14 cellular contexts compared by ENCODE assay signal in genomic region chr10:43393606-43394360, GRCh38. TPM values are rescaled to one million over a fixed set of nuclear protein-coding genes. Genes with fewer than 3 reads are reported as not detected.
A peak's percentile ranks its signal among the peaks of the same experiment; 100 is the strongest.
DNase-seq lines count a peak whose midpoint lies in the region; ATAC-seq and TF ChIP-seq lines count a peak whose summit lies in the region.
"Had no signal": no experiment of that assay in that cellular context is flagged by ENCODE, and none has a peak within 500 bp of the region (broad histone marks: within the 10 kb centered on the region; RNA-seq: fewer than 3 reads in every experiment).

No MANE protein-coding gene starts in this region.

- CTCF ChIA-PET in Caco-2 (lab: Charles Lee), result no interaction called here
- CTCF ChIA-PET in activated CD8-positive, alpha-beta T cell treated with anti-CD3 and anti-CD28 coated beads for 36 hours (lab: Charles Lee), result interaction anchor here (1.0 to 1.2 kb wide), 3 partner anchors 9 to 67 kb away, joined by 3 to 4 read pairs (median 3); no protein-coding TSS in a partner anchor
- CTCF ChIA-PET in naive thymus-derived CD4-positive, alpha-beta T cell (lab: Charles Lee), result no interaction called here

- DNase-seq in Caco-2, result no peak
- DNase-seq in activated CD8-positive, alpha-beta T cell treated with anti-CD3 and anti-CD28 coated beads for 36 hours, result no peak
- no peak for DNase-seq in naive thymus-derived CD4-positive, alpha-beta T cell
- no peak for DNase-seq in substantia nigra (lab: John Stamatoyannopoulos, UW)
- DNase-seq in HAP-1 (ENCODE audit: low spot score in 2 of 2), result no peak
- DNase-seq in prostate gland (ENCODE audit: low spot score), result no peak
- DNase-seq in H7, result no peak
- DNase-seq: effector CD8-positive, alpha-beta T cell; hippocampal formation; NCI-H1105 treated with DMSO at 0.1 percent for 48 hours; stimulated activated naive CD4-positive, alpha-beta T cell had no signal

- POLR2A ChIA-PET in Caco-2 (lab: Charles Lee), result interaction anchor here (1.0 kb wide), 1 partner anchor 15 kb away, joined by 3 read pairs; the partner anchor contains the start of gene HNRNPF
- POLR2A ChIA-PET in activated CD8-positive, alpha-beta T cell treated with anti-CD3 and anti-CD28 coated beads for 36 hours (lab: Charles Lee), result interaction anchor here (0.7 to 20.5 kb wide), 6 partner anchors 8 to 43 kb away, joined by 3 to 332 read pairs (median 3); partner anchors contain the start of genes HNRNPF and ZNF487
- POLR2A ChIA-PET in naive thymus-derived CD4-positive, alpha-beta T cell (lab: Charles Lee), result interaction anchor here (0.5 to 4.2 kb wide), 10 partner anchors 10 to 598 kb away, joined by 3 to 31 read pairs (median 4); partner anchors contain the start of gene ZNF487

- H3K4me1 Mint-ChIP-seq in Caco-2 (ENCODE audit: low read depth, unreplicated experiment) (peaks cover 40% of the 10 kb centered on the region), IgD-negative memory B cell (peaks cover 50 to 54% (median 53%) of the 10 kb centered on the region in 3 donors)
- peaks cover 60% of the 10 kb centered on the region for H3K4me1 Mint-ChIP-seq in activated CD8-positive, alpha-beta T cell treated with anti-CD3 and anti-CD28 coated beads for 36 hours (ENCODE audit: low read depth)
- H3K4me1 Mint-ChIP-seq in naive thymus-derived CD4-positive, alpha-beta T cell, result peaks cover 50 to 88% (median 74%) of the 10 kb centered on the region in 7 donors

- H3K4me3 ChIP-seq in Caco-2 (ENCODE audit: low read depth, low read length) (no peak overlapping the region), HAP-1 (no peak overlapping the region), prostate gland (no peak overlapping the region), H7 (ENCODE audit: insufficient read depth, low read depth, low read length) (no peak overlapping the region)
- H3K4me3 ChIP-seq in naive thymus-derived CD4-positive, alpha-beta T cell (ENCODE audit: low read length), result no peak overlapping the region

- in situ Hi-C loops in HAP-1 (cut with MboI; ENCODE audit: low sequenced_read_pairs), result no loop called here

- H3K27me3 ChIP-seq in Caco-2 (replicated peaks; ENCODE audit: control insufficient read depth, insufficient read depth, low read length), result no peaks in the 10 kb centered on the region
- H3K27me3 ChIP-seq in naive thymus-derived CD4-positive, alpha-beta T cell (ENCODE audit: control insufficient read depth in 2 of 2, insufficient read depth in 2 of 2, low read length in 2 of 2), result no peaks in the 10 kb centered on the region
- no peaks in the 10 kb centered on the region for H3K27me3 ChIP-seq in HAP-1 (ENCODE audit: low read depth)
- H3K27me3 ChIP-seq in prostate gland (replicated peaks; ENCODE audit: insufficient read depth), result no peaks in the 10 kb centered on the region
- H3K27me3 ChIP-seq in H7 (ENCODE audit: control insufficient read depth, insufficient read depth, low read length), result no peaks in the 10 kb centered on the region

- no TSS peak for BruUV-seq in Caco-2 (replicated peaks; lab: Mats Ljungman, UMichigan)

- H3K27me3 Mint-ChIP-seq in Caco-2 (ENCODE audit: insufficient read depth, unreplicated experiment) (no peaks in the 10 kb centered on the region), IgD-negative memory B cell (no peaks in the 10 kb centered on the region)
- H3K27me3 Mint-ChIP-seq in activated CD8-positive, alpha-beta T cell treated with anti-CD3 and anti-CD28 coated beads for 36 hours, result no peaks in the 10 kb centered on the region
- no peaks in the 10 kb centered on the region for H3K27me3 Mint-ChIP-seq in naive thymus-derived CD4-positive, alpha-beta T cell

- H3K4me1 ChIP-seq in Caco-2 (peaks cover 42% of the 10 kb centered on the region), HAP-1 (peaks cover 23% of the 10 kb centered on the region), prostate gland (replicated peaks) (peaks cover 5% of the 10 kb centered on the region)
- H3K4me1 ChIP-seq in naive thymus-derived CD4-positive, alpha-beta T cell (ENCODE audit: control insufficient read depth in 2 of 2, insufficient read depth in 2 of 2, low read length in 2 of 2), result peaks cover 39 to 52% of the 10 kb centered on the region in 2 donors

- no peak for TF ChIP-seq POLR2A in prostate gland (IDR thresholded peaks at IDR 0.05)

- H3K9me3 ChIP-seq in Caco-2 (no peaks in the 10 kb centered on the region), HAP-1 (no peaks in the 10 kb centered on the region), prostate gland (no peaks in the 10 kb centered on the region)
- no peaks in the 10 kb centered on the region for H3K9me3 ChIP-seq in naive thymus-derived CD4-positive, alpha-beta T cell (ENCODE audit: control insufficient read depth in 2 of 3, low read length in 3 of 3)

- no peak for ATAC-seq in activated CD8-positive, alpha-beta T cell treated with anti-CD3 and anti-CD28 coated beads for 36 hours
- no peak for ATAC-seq in naive thymus-derived CD4-positive, alpha-beta T cell

- no peaks in the 10 kb centered on the region for H3K9me3 Mint-ChIP-seq in Caco-2 (ENCODE audit: unreplicated experiment)
- H3K9me3 Mint-ChIP-seq in IgD-negative memory B cell, result no peaks in the 10 kb centered on the region
- H3K9me3 Mint-ChIP-seq in activated CD8-positive, alpha-beta T cell treated with anti-CD3 and anti-CD28 coated beads for 36 hours, result no peaks in the 10 kb centered on the region
- peaks cover 0 to 3% (median 0%) of the 10 kb centered on the region in 11 donors for H3K9me3 Mint-ChIP-seq in naive thymus-derived CD4-positive, alpha-beta T cell

- H3K27ac Mint-ChIP-seq in Caco-2 (ENCODE audit: unreplicated experiment) (no peak overlapping the region), IgD-negative memory B cell (peak overlapping the region; percentile 42 to 99 (median 57))
- H3K27ac Mint-ChIP-seq in activated CD8-positive, alpha-beta T cell treated with anti-CD3 and anti-CD28 coated beads for 36 hours, result peak overlapping the region; percentile 94
- H3K27ac Mint-ChIP-seq in naive thymus-derived CD4-positive, alpha-beta T cell, result peak overlapping the region; percentile 1 to 97 (median 94)

- H3K4me3 Mint-ChIP-seq in Caco-2 (ENCODE audit: unreplicated experiment) (peak overlapping the region; percentile 1), IgD-negative memory B cell (peak overlapping the region in 2 of 4 donors; percentile 50 to 94)
- no peak overlapping the region for H3K4me3 Mint-ChIP-seq in activated CD8-positive, alpha-beta T cell treated with anti-CD3 and anti-CD28 coated beads for 36 hours
- peak overlapping the region in 1 of 10 donors; percentile 16 for H3K4me3 Mint-ChIP-seq in naive thymus-derived CD4-positive, alpha-beta T cell

- WGBS in prostate gland, result 78% methylated on average over 3 of the region's 3 CpGs

- intact Hi-C loops in Caco-2 (cut with micrococcal nuclease; ENCODE audit: unreplicated experiment), result no loop called here
- intact Hi-C loops in activated CD8-positive, alpha-beta T cell treated with anti-CD3 and anti-CD28 coated beads for 36 hours (cut with micrococcal nuclease), result no loop called here
- intact Hi-C loops in naive thymus-derived CD4-positive, alpha-beta T cell (cut with micrococcal nuclease), result no loop called here
- intact Hi-C loops in prostate gland (cut with DNase I), result no loop called here

- H3K36me3 Mint-ChIP-seq in Caco-2 (ENCODE audit: insufficient read depth, unreplicated experiment) (peaks cover 100% of the 10 kb centered on the region), IgD-negative memory B cell (peaks cover 5% of the 10 kb centered on the region)
- H3K36me3 Mint-ChIP-seq in activated CD8-positive, alpha-beta T cell treated with anti-CD3 and anti-CD28 coated beads for 36 hours (ENCODE audit: low read depth), result peaks cover 90% of the 10 kb centered on the region
- peaks cover 8 to 56% (median 26%) of the 10 kb centered on the region in 5 donors for H3K36me3 Mint-ChIP-seq in naive thymus-derived CD4-positive, alpha-beta T cell

- H3K36me3 ChIP-seq in Caco-2 (ENCODE audit: control insufficient read depth, insufficient read depth, low read length), result peaks cover 20% of the 10 kb centered on the region
- peaks cover 20 to 66% (median 22%) of the 10 kb centered on the region in 3 experiments for H3K36me3 ChIP-seq in naive thymus-derived CD4-positive, alpha-beta T cell (ENCODE audit: control insufficient read depth in 2 of 3, insufficient read depth in 3 of 3, low read length in 3 of 3)
- peaks cover 82% of the 10 kb centered on the region for H3K36me3 ChIP-seq in HAP-1 (replicated peaks)
- peaks cover 0 to 30% of the 10 kb centered on the region in 2 donors for H3K36me3 ChIP-seq in prostate gland
- H3K36me3 ChIP-seq in H7 (replicated peaks; ENCODE audit: control insufficient read depth, insufficient read depth, low read length), result peaks cover 46% of the 10 kb centered on the region

- TF ChIP-seq CTCF in Caco-2 (IDR thresholded peaks at IDR 0.05; ENCODE audit: insufficient read depth in 1 of 2, low read depth in 1 of 2, low read length in 1 of 2, severe bottlenecking in 1 of 2, unreplicated experiment in 1 of 2) (no peak), prostate gland (IDR thresholded peaks at IDR 0.05) (no peak)
- TF ChIP-seq CTCF in activated CD8-positive, alpha-beta T cell treated with anti-CD3 and anti-CD28 coated beads for 36 hours (IDR thresholded peaks at IDR 0.05), result no peak

- H3K27ac ChIP-seq in naive thymus-derived CD4-positive, alpha-beta T cell (ENCODE audit: low read depth, low read length), result peak overlapping the region; percentile 89
- H3K27ac ChIP-seq in substantia nigra (ENCODE audit: low read depth, low read length, poor library complexity, severe bottlenecking) (no peak overlapping the region), prostate gland (no peak overlapping the region)

RNA-seq across cellular contexts. Expression of gene HNRNPF, which starts 15.2 kb away (rescaled TPM):
- total RNA-seq in Caco-2 (2022), result 405 and 423 TPM in 2 replicates
- polyA plus RNA-seq in IgD-negative memory B cell, result 242 TPM
- 100 to 1,000 TPM; 442 to 445 TPM for total RNA-seq in activated CD8-positive, alpha-beta T cell treated with anti-CD3 and anti-CD28 coated beads for 36 hours
- 100 to 1,000 TPM in 4 of 5 experiments, 10 to 100 TPM in 1; 88.1 to 449 (median 159) TPM for total RNA-seq in naive thymus-derived CD4-positive, alpha-beta T cell
- 100 to 1,000 TPM; 193 to 269 TPM for polyA plus RNA-seq in naive thymus-derived CD4-positive, alpha-beta T cell
- 100 to 1,000 TPM; 175 to 199 TPM for total RNA-seq in prostate gland
- total RNA-seq in H7 (2014; rRNA removed; shearing (Covaris generic)), result 328 and 342 TPM in 2 replicates

RNA-seq across cellular contexts. Expression of gene FXYD4, which starts 22.3 kb away (rescaled TPM):
- not detected in 2 replicates for total RNA-seq in Caco-2 (2022)
- not detected for polyA plus RNA-seq in IgD-negative memory B cell
- total RNA-seq in activated CD8-positive, alpha-beta T cell treated with anti-CD3 and anti-CD28 coated beads for 36 hours, result not detected
- total RNA-seq in naive thymus-derived CD4-positive, alpha-beta T cell, result not detected
- not detected for polyA plus RNA-seq in naive thymus-derived CD4-positive, alpha-beta T cell
- total RNA-seq in prostate gland, result not detected
- total RNA-seq in H7 (2014; rRNA removed; shearing (Covaris generic)), result not detected in 2 replicates
- total RNA-seq: G401, H4 had no signal

RNA-seq across cellular contexts. Expression of gene ZNF487, which starts 43.1 kb away (rescaled TPM):
- 5.0 and 6.5 TPM in 2 replicates for total RNA-seq in Caco-2 (2022)
- 6.1 TPM for polyA plus RNA-seq in IgD-negative memory B cell
- 1 to 10 TPM; 1.4 to 1.9 TPM for total RNA-seq in activated CD8-positive, alpha-beta T cell treated with anti-CD3 and anti-CD28 coated beads for 36 hours
- 10 to 100 TPM in 1 of 5 experiments, 1 to 10 TPM in 4; 4.1 to 12.0 (median 5.9) TPM for total RNA-seq in naive thymus-derived CD4-positive, alpha-beta T cell
- polyA plus RNA-seq in naive thymus-derived CD4-positive, alpha-beta T cell, result 1 to 10 TPM; 5.9 to 6.8 TPM
- 10 to 100 TPM in 1 of 2 donors, 1 to 10 TPM in 1; 6.6 to 12.5 TPM for total RNA-seq in prostate gland
- total RNA-seq in H7 (2014; rRNA removed; shearing (Covaris generic)), result 2.7 and 4.9 TPM in 2 replicates
